ENCODE assay signal across 9 cellular contexts in the genomic region with DNA sequence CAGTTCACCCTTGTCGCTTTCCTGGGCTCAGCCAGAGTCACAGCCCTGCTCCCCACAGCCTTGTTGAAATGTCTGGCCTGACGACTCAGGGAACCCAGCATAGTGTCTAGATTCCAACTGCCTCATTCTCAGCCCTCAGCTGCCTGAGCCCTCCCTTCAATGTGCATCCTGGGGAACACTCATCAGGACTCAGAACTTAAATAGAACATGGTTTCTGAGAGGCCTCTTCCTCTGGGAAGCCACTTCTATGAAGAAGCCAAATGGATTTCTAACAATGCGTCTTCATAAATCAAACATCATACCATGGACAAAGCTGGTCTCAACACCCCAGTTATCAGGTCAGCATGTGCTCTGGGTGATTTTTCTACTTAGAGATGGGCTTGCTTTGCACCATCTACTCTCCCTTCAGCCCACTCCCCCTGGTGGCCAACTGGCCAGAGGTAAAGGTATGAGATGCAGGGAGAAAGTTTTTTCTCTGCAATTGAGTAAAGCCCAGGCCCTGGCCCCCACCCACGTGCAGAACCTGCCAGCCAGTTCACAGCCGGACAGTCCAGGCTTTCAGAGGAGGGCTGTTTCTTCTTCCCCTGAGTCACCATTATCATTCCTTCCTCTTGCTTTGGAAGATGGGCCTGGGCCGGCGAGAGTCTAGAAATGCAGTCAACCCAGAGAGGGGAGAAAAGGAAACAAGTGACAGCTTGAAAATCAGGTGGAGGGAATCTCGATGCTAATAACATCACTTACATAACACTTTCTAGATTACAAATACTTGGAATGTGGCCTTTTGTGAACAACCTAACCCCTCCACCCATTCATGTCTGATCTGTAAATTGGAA. TPM values are rescaled to one million over a fixed set of nuclear protein-coding genes. Genes with fewer than 3 reads are reported as not detected.
DNase-seq lines count a peak whose midpoint lies in the region; ATAC-seq, FAIRE-seq and TF ChIP-seq lines count a peak whose summit lies in the region.
"Had no signal": no experiment of that assay in that cellular context is flagged by ENCODE, and none has a peak within 500 bp of the region (broad histone marks: within the 10 kb centered on the region; RNA-seq: fewer than 3 reads in every experiment).

No MANE protein-coding gene starts in this region.

- peaks cover 5% of the 10 kb centered on the region for H3K4me1 Mint-ChIP-seq in activated T-helper 17 cell treated with anti-CD3 and anti-CD28 coated beads, Interleukin-2, amount 50 U/mL, for 72 hours
- no peaks in the 10 kb centered on the region for H3K4me1 Mint-ChIP-seq in glutamatergic neuron (ENCODE audit: low read depth, unreplicated experiment)

- no peaks in the 10 kb centered on the region for H3K27me3 ChIP-seq in RWPE2 (ENCODE audit: insufficient read depth, poor library complexity, severe bottlenecking)
- no peaks in the 10 kb centered on the region for H3K27me3 ChIP-seq in small intestine (ENCODE audit: control insufficient read depth in 2 of 2, insufficient read depth in 2 of 2, low read length in 2 of 2)

- H3K27me3 Mint-ChIP-seq in activated T-helper 17 cell treated with anti-CD3 and anti-CD28 coated beads, Interleukin-2, amount 50 U/mL, for 72 hours, result no peaks in the 10 kb centered on the region
- H3K27me3 Mint-ChIP-seq in glutamatergic neuron (ENCODE audit: unreplicated experiment), result peaks cover 2% of the 10 kb centered on the region

- FAIRE-seq in small intestine (lab: Jason Lieb, UNC), result no peak

- H3K36me3 Mint-ChIP-seq in activated T-helper 17 cell treated with anti-CD3 and anti-CD28 coated beads, Interleukin-2, amount 50 U/mL, for 72 hours (ENCODE audit: low read depth), result peaks cover 25% of the 10 kb centered on the region
- H3K36me3 Mint-ChIP-seq in glutamatergic neuron (ENCODE audit: unreplicated experiment), result no peaks in the 10 kb centered on the region

- H3K4me3 ChIP-seq in RWPE2 (ENCODE audit: severe bottlenecking), result no peak overlapping the region
- H3K4me3 ChIP-seq in small intestine (ENCODE audit: low read depth in 1 of 2, low read length in 2 of 2), result no peak overlapping the region

- no peak overlapping the region for H3K4me3 Mint-ChIP-seq in activated T-helper 17 cell treated with anti-CD3 and anti-CD28 coated beads, Interleukin-2, amount 50 U/mL, for 72 hours
- H3K4me3 Mint-ChIP-seq in glutamatergic neuron (ENCODE audit: unreplicated experiment), result no peak overlapping the region

- H3K9me3 ChIP-seq in RWPE2 (ENCODE audit: severe bottlenecking) (no peaks in the 10 kb centered on the region), small intestine (ENCODE audit: control insufficient read depth, low read depth) (no peaks in the 10 kb centered on the region)

- no peaks in the 10 kb centered on the region for H3K9me3 Mint-ChIP-seq in activated T-helper 17 cell treated with anti-CD3 and anti-CD28 coated beads, Interleukin-2, amount 50 U/mL, for 72 hours
- peaks cover 2% of the 10 kb centered on the region for H3K9me3 Mint-ChIP-seq in glutamatergic neuron (ENCODE audit: unreplicated experiment)

- in situ Hi-C loops in Caki2 (cut with HindIII; ENCODE audit: low pct_unique_long_range_greater_than_20kb, low sequenced_read_pairs), result no loop called here

- H3K36me3 ChIP-seq in RWPE2 (ENCODE audit: low read depth) (no peaks in the 10 kb centered on the region), small intestine (ENCODE audit: control insufficient read depth in 2 of 2, insufficient read depth in 2 of 2, low read length in 2 of 2) (no peaks in the 10 kb centered on the region)

- DNase-seq in Caki2 (ENCODE audit: low read depth) (peak; percentile 30), RWPE2 (ENCODE audit: low spot score) (no peak), glutamatergic neuron (peak; percentile 88), small intestine (peak; percentile 81), amniotic stem cell (lab: John Stamatoyannopoulos, UW) (no peak)

- peak; percentile 39 for ATAC-seq in HG02642 (IDR thresholded peaks at IDR 0.05; ENCODE audit: poor library complexity, unreplicated experiment)
- ATAC-seq in RWPE2 (ENCODE audit: low read depth), result peak; percentile 84
- peak; percentile 80 for ATAC-seq in activated T-helper 17 cell treated with anti-CD3 and anti-CD28 coated beads, Interleukin-2, amount 50 U/mL, for 72 hours (replicated peaks)
- ATAC-seq in HG03565 (IDR thresholded peaks at IDR 0.05; ENCODE audit: unreplicated experiment), result no peak

- 56 to 67% (median 60%) methylated on average over 8 of the region's 8 CpGs for WGBS in small intestine, 3 donors

- H3K27ac ChIP-seq in RWPE2 (ENCODE audit: poor library complexity, severe bottlenecking) (no peak overlapping the region), small intestine (ENCODE audit: low read depth in 1 of 2, low read length in 1 of 2) (no peak overlapping the region)

- peak; percentile 78 for TF ChIP-seq CTCF in RWPE2 (IDR thresholded peaks at IDR 0.05; ENCODE audit: poor library complexity, severe bottlenecking)
- peak; percentile 87 for TF ChIP-seq CTCF in glutamatergic neuron (IDR thresholded peaks at IDR 0.05; ENCODE audit: partially characterized antibody, unreplicated experiment)

- H3K27ac Mint-ChIP-seq in activated T-helper 17 cell treated with anti-CD3 and anti-CD28 coated beads, Interleukin-2, amount 50 U/mL, for 72 hours, result peak overlapping the region; percentile 45
- no peak overlapping the region for H3K27ac Mint-ChIP-seq in glutamatergic neuron (ENCODE audit: unreplicated experiment)

- H3K4me1 ChIP-seq in RWPE2 (ENCODE audit: insufficient read depth, poor library complexity, severe bottlenecking) (peaks cover 12% of the 10 kb centered on the region), small intestine (ENCODE audit: control insufficient read depth in 2 of 2, insufficient read depth in 1 of 2, low read depth in 1 of 2, low read length in 1 of 2) (no peaks in the 10 kb centered on the region)

RNA-seq across cellular contexts. Expression of gene CD244, which starts 32.1 kb away (rescaled TPM):
- not detected in 2 replicates for total RNA-seq in Caki2 (2014; rRNA removed; shearing (Covaris generic); ENCODE audit: low replicate concordance)
- total RNA-seq in activated T-helper 17 cell treated with anti-CD3 and anti-CD28 coated beads, Interleukin-2, amount 50 U/mL, for 72 hours, result under 1 TPM in 1 of 2 donors, not detected in 1; 0.48 TPM
- total RNA-seq in glutamatergic neuron (ENCODE audit: unreplicated experiment), result not detected
- polyA plus RNA-seq in small intestine, result 1 to 10 TPM in 1 of 3 donors, under 1 TPM in 2; 0.39 to 3.2 (median 0.67) TPM

RNA-seq across cellular contexts. Expression of gene LY9, which starts 34.6 kb away (rescaled TPM):
- not detected in 2 replicates for total RNA-seq in Caki2 (2014; rRNA removed; shearing (Covaris generic); ENCODE audit: low replicate concordance)
- 1 to 10 TPM; 1.9 to 3.2 TPM for total RNA-seq in activated T-helper 17 cell treated with anti-CD3 and anti-CD28 coated beads, Interleukin-2, amount 50 U/mL, for 72 hours
- not detected for total RNA-seq in glutamatergic neuron (ENCODE audit: unreplicated experiment)
- polyA plus RNA-seq in small intestine, result 1 to 10 TPM in 2 of 3 donors, under 1 TPM in 1; 0.45 to 3.8 (median 1.0) TPM

RNA-seq across cellular contexts. Expression of gene ITLN1, which starts 54.4 kb away (rescaled TPM):
- not detected in 2 replicates for total RNA-seq in Caki2 (2014; rRNA removed; shearing (Covaris generic); ENCODE audit: low replicate concordance)
- total RNA-seq in activated T-helper 17 cell treated with anti-CD3 and anti-CD28 coated beads, Interleukin-2, amount 50 U/mL, for 72 hours, result not detected
- total RNA-seq in glutamatergic neuron (ENCODE audit: unreplicated experiment), result not detected
- 100 to 1,000 TPM in 1 of 3 donors, 10 to 100 TPM in 2; 21.6 to 230 (median 39.8) TPM for polyA plus RNA-seq in small intestine
- total RNA-seq: T-helper 2 cell treated with Interferon-gamma antibody and Interleukin-4, amounts not matched to agents 100 ng/mL and 5 ng/mL, for 36 hours had no signal

Comparison
In these comparisons a context has a peak if more than half of its experiments do, and no peak if none do; other contexts are left out.
1. DNase-seq: peak in Caki2 (single experiment), glutamatergic neuron (single experiment) and small intestine (single experiment); none in RWPE2 (single experiment) and amniotic stem cell (single experiment).